ENCODE assay signal across 18 cellular contexts in the genomic region with DNA sequence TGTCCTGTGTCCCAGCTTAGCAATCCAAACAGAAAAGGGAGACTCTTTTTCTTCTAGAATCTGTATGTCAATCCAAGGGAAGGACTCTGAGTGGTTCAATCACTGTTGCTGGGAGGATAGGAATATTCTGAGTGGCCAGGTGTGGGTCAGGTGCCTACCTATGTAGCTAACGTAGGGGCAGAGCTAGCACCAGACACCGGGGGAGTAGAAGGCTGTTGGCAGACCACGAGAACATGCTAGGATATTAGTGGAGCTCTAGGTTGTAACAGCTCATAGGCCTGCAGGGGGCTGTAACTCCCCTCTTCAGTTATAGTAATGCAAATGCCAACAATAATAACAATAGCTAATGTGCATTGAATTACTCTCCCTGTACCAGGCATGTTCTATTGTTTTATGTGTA. TPM values are rescaled to one million over a fixed set of nuclear protein-coding genes. Genes with fewer than 3 reads are reported as not detected.
DNase-seq lines count a peak whose midpoint lies in the region; ATAC-seq, FAIRE-seq and TF ChIP-seq lines count a peak whose summit lies in the region.
"Had no signal": no experiment of that assay in that cellular context is flagged by ENCODE, and none has a peak within 500 bp of the region (broad histone marks: within the 10 kb centered on the region; RNA-seq: fewer than 3 reads in every experiment).

No MANE protein-coding gene starts in this region.

- H3K4me2 ChIP-seq in DOHH2 (ENCODE audit: low read length) (peak overlapping the region; percentile 47; the same call in 1 of the 2 replicates), OCI-LY7 (ENCODE audit: low read length) (peak overlapping the region; percentile 51; the same call in 1 of the 2 replicates)

- peaks cover 3% of the 10 kb centered on the region for H3K27me3 Mint-ChIP-seq in neural crest cell (ENCODE audit: low read depth)

- TF ChIP-seq CTCF in DOHH2 (IDR thresholded peaks at IDR 0.05; ENCODE audit: low read depth, low read length, poor library complexity, severe bottlenecking) (no peak), OCI-LY7 (conservative IDR thresholded peaks at IDR 0.05; ENCODE audit: low read length) (peak; percentile 44), neural crest cell (conservative IDR thresholded peaks at IDR 0.05) (no peak), pancreas (IDR thresholded peaks at IDR 0.05) (no peak)

- H4K20me1 ChIP-seq in DOHH2 (ENCODE audit: control insufficient read depth, insufficient read depth, low read depth, low read length) (no peaks in the 10 kb centered on the region), OCI-LY7 (ENCODE audit: insufficient read depth, low read length) (no peaks in the 10 kb centered on the region)
- H4K20me1 ChIP-seq: BLaER1 treated with 17β-estradiol and CSF1 and Interleukin-3, amounts not matched to agents 10 nM and 100 nM had no signal

- no peak for FAIRE-seq in pancreas (lab: Jason Lieb, UNC)
- FAIRE-seq: G401.6 had no signal

- no TSS peak for BruUV-seq in OCI-LY7 (replicated peaks; lab: Mats Ljungman, UMichigan)

- no peaks in the 10 kb centered on the region for H3K36me3 ChIP-seq in DOHH2 (ENCODE audit: control insufficient read depth, low read length)
- no peaks in the 10 kb centered on the region for H3K36me3 ChIP-seq in H7 (replicated peaks; ENCODE audit: control insufficient read depth, insufficient read depth, low read length)
- no peaks in the 10 kb centered on the region for H3K36me3 ChIP-seq in OCI-LY7 (ENCODE audit: insufficient read depth, low read length)
- H3K36me3 ChIP-seq in SJCRH30, result no peaks in the 10 kb centered on the region
- no peaks in the 10 kb centered on the region for H3K36me3 ChIP-seq in pancreas
- H3K36me3 ChIP-seq: BLaER1 treated with 17β-estradiol and CSF1 and Interleukin-3, amounts not matched to agents 10 nM and 100 nM had no signal

- H3K9me3 ChIP-seq in DOHH2 (ENCODE audit: control insufficient read depth, insufficient read depth, low read length) (no peaks in the 10 kb centered on the region), OCI-LY7 (ENCODE audit: low read length) (no peaks in the 10 kb centered on the region), SJCRH30 (replicated peaks) (no peaks in the 10 kb centered on the region), pancreas (no peaks in the 10 kb centered on the region)
- H3K9me3 ChIP-seq: BLaER1 treated with 17β-estradiol and CSF1 and Interleukin-3, amounts not matched to agents 10 nM and 100 nM had no signal

- no peak overlapping the region for H3K27ac ChIP-seq in DOHH2 (ENCODE audit: low read depth, low read length)
- H3K27ac ChIP-seq in OCI-LY7 (ENCODE audit: low read depth, low read length, poor library complexity, severe bottlenecking), result peak overlapping the region; percentile 55
- H3K27ac ChIP-seq in SJCRH30, result no peak overlapping the region
- H3K27ac ChIP-seq in pancreas, result peak overlapping the region in 1 of 4 donors; percentile 39

- no peak overlapping the region for H3K27ac Mint-ChIP-seq in neural crest cell (ENCODE audit: unreplicated experiment)
- H3K27ac Mint-ChIP-seq: CD4-positive, CD25-positive, alpha-beta regulatory T cell; CD8-positive, alpha-beta memory T cell; H9 had no signal

- CTCF ChIA-PET in OCI-LY7 (lab: Charles Lee; ENCODE audit: unreplicated experiment), result no interaction called here

- no peaks in the 10 kb centered on the region for H3K9me2 ChIP-seq in DOHH2 (replicated peaks; ENCODE audit: control insufficient read depth, low read length)
- no peaks in the 10 kb centered on the region for H3K9me2 ChIP-seq in OCI-LY7 (ENCODE audit: insufficient read depth, low read length)

- H3K4me1 ChIP-seq in DOHH2 (ENCODE audit: control insufficient read depth, low read length) (peaks cover 36% of the 10 kb centered on the region), OCI-LY7 (ENCODE audit: insufficient read depth, low read length, poor library complexity, severe bottlenecking) (peaks cover 48% of the 10 kb centered on the region), SJCRH30 (no peaks in the 10 kb centered on the region), pancreas (no peaks in the 10 kb centered on the region)

- H3K4me3 ChIP-seq in DOHH2 (ENCODE audit: low read length) (no peak overlapping the region), H7 (ENCODE audit: insufficient read depth, low read depth, low read length) (no peak overlapping the region), OCI-LY7 (ENCODE audit: low read depth, low read length, poor library complexity, severe bottlenecking) (no peak overlapping the region), SJCRH30 (no peak overlapping the region), pancreas (no peak overlapping the region)
- H3K4me3 ChIP-seq: BLaER1 treated with 17β-estradiol and CSF1 and Interleukin-3, amounts not matched to agents 10 nM and 100 nM had no signal

- no peaks in the 10 kb centered on the region for H3K36me3 Mint-ChIP-seq in neural crest cell (ENCODE audit: low read depth)
- H3K36me3 Mint-ChIP-seq: CD4-positive, CD25-positive, alpha-beta regulatory T cell; CD8-positive, alpha-beta memory T cell had no signal

- intact Hi-C loops in OCI-LY7 (cut with micrococcal nuclease; ENCODE audit: unreplicated experiment) (no loop called here), pancreas (cut with DNase I) (no loop called here)

- H2AFZ ChIP-seq in OCI-LY7 (ENCODE audit: low read length), result peak overlapping the region; percentile 95; the same call in 1 of the 2 replicates

- peak overlapping the region; percentile 22 for H3K4me3 Mint-ChIP-seq in neural crest cell
- H3K4me3 Mint-ChIP-seq: CD4-positive, CD25-positive, alpha-beta regulatory T cell; CD8-positive, alpha-beta memory T cell; H9 had no signal

- ATAC-seq in pancreas, result no peak

- DNase-seq in H7 (peak; percentile 59), OCI-LY7 (ENCODE audit: low spot score) (no peak), neural crest cell (ENCODE audit: low read depth, low spot score) (no peak), SJCRH30 (no peak), pancreas (no peak), SKM-1 (lab: John Stamatoyannopoulos, UW; ENCODE audit: unreplicated experiment) (no peak), GDM1 (lab: John Stamatoyannopoulos, UW) (no peak)
- DNase-seq: CD4-positive, CD25-positive, alpha-beta regulatory T cell; CD8-positive, alpha-beta memory T cell; COR-L47; DMS 273 treated with DMSO at 0.1 percent for 48 hours; DMS53; DND-41; GOT3; H9 had no signal

- H3F3A ChIP-seq in DOHH2 (ENCODE audit: control insufficient read depth, insufficient read depth), result no peaks in the 10 kb centered on the region

- peaks cover 35% of the 10 kb centered on the region for H3K4me1 Mint-ChIP-seq in neural crest cell
- H3K4me1 Mint-ChIP-seq: CD4-positive, CD25-positive, alpha-beta regulatory T cell; CD8-positive, alpha-beta memory T cell had no signal

- H3K9me3 Mint-ChIP-seq in neural crest cell, result no peaks in the 10 kb centered on the region
- H3K9me3 Mint-ChIP-seq: CD4-positive, CD25-positive, alpha-beta regulatory T cell; CD8-positive, alpha-beta memory T cell; H9 had no signal

- H3K79me2 ChIP-seq in DOHH2 (ENCODE audit: control insufficient read depth, low read length), result no peaks in the 10 kb centered on the region
- no peaks in the 10 kb centered on the region for H3K79me2 ChIP-seq in OCI-LY7 (ENCODE audit: insufficient read depth, low read depth, low read length)

- H3K27me3 ChIP-seq in DOHH2 (ENCODE audit: control insufficient read depth, low read length) (no peaks in the 10 kb centered on the region), H7 (ENCODE audit: control insufficient read depth, insufficient read depth, low read length) (0 out of 2 replicates have a peak, but pooled peaks cover 2% of the 10 kb centered on the region), SJCRH30 (peaks cover 4% of the 10 kb centered on the region), pancreas (no peaks in the 10 kb centered on the region)
- H3K27me3 ChIP-seq: BLaER1 treated with 17β-estradiol and CSF1 and Interleukin-3, amounts not matched to agents 10 nM and 100 nM had no signal

- POLR2A ChIA-PET in OCI-LY7 (lab: Charles Lee), result interaction anchor here (0.9 to 1.2 kb wide), 3 partner anchors 17 to 23 kb away, joined by 3 read pairs; no protein-coding TSS in a partner anchor

- 91 to 92% methylated on average over 3 of the region's 3 CpGs for WGBS in pancreas, 2 donors

RNA-seq across cellular contexts. Expression of gene EPB41L1, which starts 39.8 kb away (rescaled TPM):
- 11.9 TPM in 2 replicates for total RNA-seq in H7 (2014; rRNA removed; shearing (Covaris generic))
- total RNA-seq in OCI-LY7 (2014; rRNA removed; shearing (Covaris generic)), result 0.26 and 0.54 TPM in 2 replicates
- total RNA-seq in OCI-LY7 (2022) (1.4 and 1.6 TPM in 2 replicates), neural crest cell (30.6 and 33.1 TPM in 2 replicates), pancreas (10 to 100 TPM; 23.4 to 40.5 (median 30.8) TPM)
- 6.7 and 8.0 TPM in 2 replicates for total RNA-seq in SJCRH30 (2014; rRNA removed; shearing (Covaris generic))
- polyA plus RNA-seq in pancreas, result 10 to 100 TPM; 17.6 to 31.4 TPM
- polyA plus RNA-seq: CD4-positive, CD25-positive, alpha-beta regulatory T cell; CD8-positive, alpha-beta memory T cell had no signal
